Comparison of ENCODE assay signal across 16 cellular contexts in genomic region chr22:47794851-47795250, GRCh38.
"Had no signal": no experiment of that assay in that cellular context is flagged by ENCODE, and none has a peak within 500 bp of the region (broad histone marks: within the 10 kb centered on the region; RNA-seq: fewer than 3 reads in every experiment).

No MANE protein-coding gene starts in this region.

- H3K4me1 ChIP-seq: adrenal gland, heart right ventricle, parathyroid adenoma, testis had no signal

- DNase-seq: activated naive CD4-positive, alpha-beta T cell; activated T-cell treated with anti-CD3 and anti-CD28 coated beads, Interleukin-2, amount 50 U/mL, for 4 hours; heart right ventricle; stimulated activated CD4-positive, alpha-beta T cell treated with anti-CD3 and anti-CD28 coated beads, Interleukin-2, amount 100 ng/mL, for 48 hours; stimulated activated naive CD4-positive, alpha-beta T cell; T1000; testis had no signal

- H3K36me3 ChIP-seq: adrenal gland, heart right ventricle had no signal

- H3K9me3 ChIP-seq: adrenal gland, testis had no signal

- FAIRE-seq: astrocyte, colon had no signal

- H3K27me3 ChIP-seq: adrenal gland, dorsolateral prefrontal cortex, testis had no signal

- ATAC-seq: activated T-cell treated with anti-CD3 and anti-CD28 coated beads, Interleukin-2, amount 50 U/mL, for 4 hours; heart right ventricle; left colon; sciatic nerve had no signal

- H3K4me3 ChIP-seq: adrenal gland, dorsolateral prefrontal cortex, heart right ventricle, lung, smooth muscle cell, testis had no signal

- H3K27ac ChIP-seq: adrenal gland, dorsolateral prefrontal cortex, heart right ventricle, parathyroid adenoma, testis had no signal
